In the genomic region with DNA sequence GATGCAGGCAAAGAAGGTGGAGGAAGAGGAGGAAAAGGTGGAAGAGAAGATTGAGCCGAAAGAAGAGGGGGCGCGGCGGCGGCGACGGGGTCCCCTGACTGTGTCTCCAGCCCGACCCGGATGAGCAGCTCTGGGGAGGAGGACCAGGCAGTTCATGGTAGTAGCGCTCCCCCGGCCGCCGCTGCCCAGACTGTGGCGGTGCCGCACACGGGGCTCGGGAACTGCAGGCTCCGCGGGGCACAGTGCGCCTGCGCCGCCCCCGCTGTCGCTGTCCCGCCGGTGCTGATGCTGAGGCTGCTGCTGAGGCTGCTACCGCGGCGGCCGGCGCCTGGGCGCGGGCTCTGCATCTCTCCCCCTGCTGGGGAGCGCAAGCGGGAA, we compare ENCODE assay signal across 1 cellular context.
TF ChIP-seq lines count a peak whose summit lies in the region.

A gene with protein sequence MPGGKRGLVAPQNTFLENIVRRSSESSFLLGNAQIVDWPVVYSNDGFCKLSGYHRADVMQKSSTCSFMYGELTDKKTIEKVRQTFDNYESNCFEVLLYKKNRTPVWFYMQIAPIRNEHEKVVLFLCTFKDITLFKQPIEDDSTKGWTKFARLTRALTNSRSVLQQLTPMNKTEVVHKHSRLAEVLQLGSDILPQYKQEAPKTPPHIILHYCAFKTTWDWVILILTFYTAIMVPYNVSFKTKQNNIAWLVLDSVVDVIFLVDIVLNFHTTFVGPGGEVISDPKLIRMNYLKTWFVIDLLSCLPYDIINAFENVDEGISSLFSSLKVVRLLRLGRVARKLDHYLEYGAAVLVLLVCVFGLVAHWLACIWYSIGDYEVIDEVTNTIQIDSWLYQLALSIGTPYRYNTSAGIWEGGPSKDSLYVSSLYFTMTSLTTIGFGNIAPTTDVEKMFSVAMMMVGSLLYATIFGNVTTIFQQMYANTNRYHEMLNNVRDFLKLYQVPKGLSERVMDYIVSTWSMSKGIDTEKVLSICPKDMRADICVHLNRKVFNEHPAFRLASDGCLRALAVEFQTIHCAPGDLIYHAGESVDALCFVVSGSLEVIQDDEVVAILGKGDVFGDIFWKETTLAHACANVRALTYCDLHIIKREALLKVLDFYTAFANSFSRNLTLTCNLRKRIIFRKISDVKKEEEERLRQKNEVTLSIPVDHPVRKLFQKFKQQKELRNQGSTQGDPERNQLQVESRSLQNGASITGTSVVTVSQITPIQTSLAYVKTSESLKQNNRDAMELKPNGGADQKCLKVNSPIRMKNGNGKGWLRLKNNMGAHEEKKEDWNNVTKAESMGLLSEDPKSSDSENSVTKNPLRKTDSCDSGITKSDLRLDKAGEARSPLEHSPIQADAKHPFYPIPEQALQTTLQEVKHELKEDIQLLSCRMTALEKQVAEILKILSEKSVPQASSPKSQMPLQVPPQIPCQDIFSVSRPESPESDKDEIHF (minus strand): TSS at position 225 of the 378 bp plus-strand sequence. CDS start 272 bp downstream, outside the sequence.

TF ChIP-seq in SK-N-SH treated with all-trans-retinoic acid at 6 μM for 48 hours, 23 proteins besides CTCF, POLR2A, EP300 and RAD21 (continued from another document):
- TF ChIP-seq, protein P1, sequence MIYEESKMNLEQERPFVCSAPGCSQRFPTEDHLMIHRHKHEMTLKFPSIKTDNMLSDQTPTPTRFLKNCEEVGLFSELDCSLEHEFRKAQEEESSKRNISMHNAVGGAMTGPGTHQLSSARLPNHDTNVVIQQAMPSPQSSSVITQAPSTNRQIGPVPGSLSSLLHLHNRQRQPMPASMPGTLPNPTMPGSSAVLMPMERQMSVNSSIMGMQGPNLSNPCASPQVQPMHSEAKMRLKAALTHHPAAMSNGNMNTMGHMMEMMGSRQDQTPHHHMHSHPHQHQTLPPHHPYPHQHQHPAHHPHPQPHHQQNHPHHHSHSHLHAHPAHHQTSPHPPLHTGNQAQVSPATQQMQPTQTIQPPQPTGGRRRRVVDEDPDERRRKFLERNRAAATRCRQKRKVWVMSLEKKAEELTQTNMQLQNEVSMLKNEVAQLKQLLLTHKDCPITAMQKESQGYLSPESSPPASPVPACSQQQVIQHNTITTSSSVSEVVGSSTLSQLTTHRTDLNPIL (CRISPR knock-in tag; IDR thresholded peaks at IDR 0.05; ENCODE audit: low read depth), result no peak
- TF ChIP-seq ZFP30 (CRISPR knock-in tag; IDR thresholded peaks at IDR 0.05), result no peak
